8 cellular contexts compared by ENCODE assay signal in the genomic region with DNA sequence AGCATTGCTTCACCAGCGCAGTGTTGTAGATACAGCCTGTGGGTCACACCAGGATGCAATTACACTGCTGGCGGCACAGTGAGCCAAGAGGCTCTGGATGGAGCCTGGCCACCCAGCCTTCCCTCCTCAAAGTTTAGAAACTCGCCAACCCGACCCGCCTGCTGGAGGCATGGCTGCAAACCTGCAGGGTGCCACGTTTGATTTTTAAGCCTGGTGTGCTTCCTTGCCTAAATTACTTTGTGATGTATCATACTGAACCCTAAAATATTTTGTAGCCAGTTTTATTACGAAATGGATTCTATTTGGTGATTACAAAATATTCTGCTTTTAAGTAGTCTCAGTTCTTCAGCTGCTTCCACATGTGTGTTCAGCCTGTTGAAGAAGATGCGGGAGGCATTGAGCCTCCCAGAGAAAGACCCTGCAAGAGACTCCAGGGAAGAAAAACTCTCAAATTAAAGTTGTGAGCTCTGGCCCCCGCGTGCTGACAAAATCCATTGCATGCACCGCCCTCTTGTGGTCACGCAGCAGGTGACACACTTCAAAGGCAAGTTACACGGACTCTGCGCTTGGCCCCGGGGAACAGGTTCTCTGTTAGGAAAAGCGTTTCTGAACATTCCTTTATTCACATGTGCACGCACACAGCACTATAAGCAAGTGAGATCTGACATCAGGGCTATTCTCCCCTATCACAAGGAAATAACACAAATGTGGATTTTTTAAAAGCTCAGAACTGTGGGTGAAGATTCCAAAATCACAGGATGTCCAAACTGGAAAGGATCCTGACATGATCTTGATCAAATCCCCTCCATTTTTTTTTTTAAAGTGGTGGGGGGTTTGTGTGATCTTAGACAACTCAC.
DNase-seq lines count a peak whose midpoint lies in the region; ATAC-seq, FAIRE-seq and TF ChIP-seq lines count a peak whose summit lies in the region.

No MANE protein-coding gene starts in this region.

- TF ChIP-seq EP300 in HepG2 (IDR thresholded peaks at IDR 0.05; ENCODE audit: low read depth in 2 of 2, low read length in 2 of 2) (no peak), HepG2 (CRISPR knock-in tag; IDR thresholded peaks at IDR 0.05; ENCODE audit: borderline replicate concordance) (no peak)

- 19% methylated on average over 17 of the region's 17 CpGs for WGBS in HepG2 (ENCODE audit: low lambda C conversion rate)

- DNase-seq in NCI-H2029 (lab: John Stamatoyannopoulos, UW) (peak; percentile 6), NCI-H2029 treated with DMSO at 0.1 percent for 48 hours (lab: John Stamatoyannopoulos, UW) (no peak), NCI-H2107 treated with DMSO at 0.1 percent for 48 hours (lab: John Stamatoyannopoulos, UW; ENCODE audit: unreplicated experiment) (peak; percentile 8), WTC11 (ENCODE audit: low spot score) (peak; percentile 76), cerebellar cortex (ENCODE audit: low spot score) (peak; percentile 57), HepG2 (ENCODE audit: low spot score) (peak; percentile 48)
- DNase-seq in stimulated activated CD4-positive, alpha-beta T cell treated with anti-CD3 and anti-CD28 coated beads, Interleukin-4, amount 100 ng/mL, for 24 hours: peak; percentile 63

- peaks cover 2 to 52% of the 10 kb centered on the region in 2 experiments for H3K27me3 ChIP-seq in HepG2 (ENCODE audit: control insufficient read depth in 1 of 2, insufficient read depth in 2 of 2, low read length in 2 of 2)

- H3K27ac ChIP-seq in HepG2 (ENCODE audit: extremely low read length, insufficient read depth, low read length): no peak overlapping the region

- TF ChIP-seq RAD21 in HepG2 (CRISPR knock-in tag; IDR thresholded peaks at IDR 0.05): peak; percentile 78

- no peak overlapping the region for H2AFZ ChIP-seq in HepG2 (ENCODE audit: low read length)

- H3K9me3 ChIP-seq in HepG2 (ENCODE audit: low read length): no peaks in the 10 kb centered on the region

- no peak overlapping the region for H3K9ac ChIP-seq in HepG2 (ENCODE audit: insufficient read depth, low read depth, low read length)

- H3K4me1 ChIP-seq in HepG2 (ENCODE audit: insufficient read depth, low read length): no peaks in the 10 kb centered on the region

- H3K27ac Mint-ChIP-seq in WTC11: no peak overlapping the region

- intact Hi-C loops in HepG2 (cut with micrococcal nuclease; ENCODE audit: unreplicated experiment): loop anchor here (1.0 to 5.0 kb wide), 4 partner anchors 65 to 413 kb away; no protein-coding TSS in a partner anchor

- POLR2A ChIA-PET in WTC11 (lab: Charles Lee): interaction anchor here (0.6 kb wide), 1 partner anchor 79 kb away, joined by 4 read pairs; no protein-coding TSS in a partner anchor
- POLR2A ChIA-PET in HepG2 (lab: Yijun Ruan, JAX): no interaction called here

- CTCF ChIA-PET in WTC11 (lab: Charles Lee): interaction anchor here (0.6 to 2.4 kb wide), 30 partner anchors 11 to 427 kb away, joined by 3 to 18 read pairs (median 4); partner anchors contain the start of gene TWIST2
- CTCF ChIA-PET in HepG2 (lab: Yijun Ruan, JAX; ENCODE audit: low intra/inter-chr PET ratio, low total read pairs): interaction anchor here (1.2 to 3.1 kb wide), 8 partner anchors 65 to 428 kb away, joined by 3 to 20 read pairs (median 5); no protein-coding TSS in a partner anchor

- H3K9me3 Mint-ChIP-seq in WTC11: peaks cover 11% of the 10 kb centered on the region

- no peaks in the 10 kb centered on the region for H4K20me1 ChIP-seq in HepG2 (ENCODE audit: insufficient read depth, low read length)

- H3K4me3 Mint-ChIP-seq in WTC11: no peak overlapping the region

- no peaks in the 10 kb centered on the region for H3K27me3 Mint-ChIP-seq in WTC11 (ENCODE audit: low read depth)

- H3K4me3 ChIP-seq in HepG2 (replicated peaks in 1 of 3; ENCODE audit: insufficient read depth in 1 of 3, low read depth in 2 of 3, low read length in 3 of 3): no peak overlapping the region

- FAIRE-seq in HepG2 (lab: Jason Lieb, UNC): peak; percentile 77

- in situ Hi-C loops in HepG2 (cut with HindIII; ENCODE audit: extremely low pct_ligation_motif_present, low pct_unique_long_range_greater_than_20kb): loop anchor here (5.0 to 25.0 kb wide), 2 partner anchors 68 to 423 kb away; no protein-coding TSS in a partner anchor

- H3K36me3 Mint-ChIP-seq in WTC11: no peaks in the 10 kb centered on the region

- TF ChIP-seq CTCF in WTC11 (IDR thresholded peaks at IDR 0.05): peak; percentile 78
- TF ChIP-seq CTCF in HepG2 (CRISPR knock-in tag; IDR thresholded peaks at IDR 0.05): peak; percentile 95

- TF ChIP-seq POLR2A in HepG2 (IDR thresholded peaks at IDR 0.05; ENCODE audit: insufficient read depth in 1 of 2, low read depth in 2 of 2, low read length in 2 of 2): no peak

- H3K36me3 ChIP-seq in HepG2 (replicated peaks in 1 of 2; ENCODE audit: control insufficient read depth in 1 of 2, insufficient read depth in 2 of 2, low read length in 2 of 2): no peaks in the 10 kb centered on the region

- peaks cover 16% of the 10 kb centered on the region for H3K4me1 Mint-ChIP-seq in WTC11

- peak; percentile 86 for ATAC-seq in WTC11
- ATAC-seq in HepG2: peak; percentile 95
- no peak for ATAC-seq in GM18907 (IDR thresholded peaks at IDR 0.05; ENCODE audit: unreplicated experiment)

- no peaks in the 10 kb centered on the region for H3K79me2 ChIP-seq in HepG2 (ENCODE audit: insufficient read depth, low read length)

- BruUV-seq in HepG2 (replicated peaks; lab: Mats Ljungman, UMichigan): no TSS peak

- no peak overlapping the region for H3K4me2 ChIP-seq in HepG2 (ENCODE audit: low read depth, low read length)

TF ChIP-seq in WTC11, 78 proteins besides CTCF, POLR2A, EP300 and RAD21 (continues in another document):
- TF ChIP-seq, protein P1, sequence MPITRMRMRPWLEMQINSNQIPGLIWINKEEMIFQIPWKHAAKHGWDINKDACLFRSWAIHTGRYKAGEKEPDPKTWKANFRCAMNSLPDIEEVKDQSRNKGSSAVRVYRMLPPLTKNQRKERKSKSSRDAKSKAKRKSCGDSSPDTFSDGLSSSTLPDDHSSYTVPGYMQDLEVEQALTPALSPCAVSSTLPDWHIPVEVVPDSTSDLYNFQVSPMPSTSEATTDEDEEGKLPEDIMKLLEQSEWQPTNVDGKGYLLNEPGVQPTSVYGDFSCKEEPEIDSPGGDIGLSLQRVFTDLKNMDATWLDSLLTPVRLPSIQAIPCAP (CRISPR knock-in tag; IDR thresholded peaks at IDR 0.05): no peak
- TF ChIP-seq FOXP4 (CRISPR knock-in tag; IDR thresholded peaks at IDR 0.05) (no peak), TCF7 (CRISPR knock-in tag; IDR thresholded peaks at IDR 0.05; ENCODE audit: low read depth) (no peak)

TF ChIP-seq in HepG2, 621 proteins besides CTCF, POLR2A, EP300 and RAD21 (continues in another document):
- TF ChIP-seq NR1H2 (CRISPR knock-in tag; IDR thresholded peaks at IDR 0.05; ENCODE audit: borderline replicate concordance, low read depth) (no peak), RNF2 (conservative IDR thresholded peaks at IDR 0.05; ENCODE audit: low read depth) (0 out of 2 replicates have a peak, but pooled peaks have one; percentile 45), SALL1 (CRISPR knock-in tag; IDR thresholded peaks at IDR 0.05) (peak; percentile 5; the same call in 1 of the 2 replicates), SMC3 (IDR thresholded peaks at IDR 0.05; ENCODE audit: low read length) (peak; percentile 90), IKZF5 (CRISPR knock-in tag; IDR thresholded peaks at IDR 0.05) (no peak; the same call in 1 of the 2 replicates), ZNF598 (CRISPR knock-in tag; IDR thresholded peaks at IDR 0.05; ENCODE audit: borderline replicate concordance) (no peak), BHLHE40 (IDR thresholded peaks at IDR 0.05; ENCODE audit: low read length) (peak; percentile 43; the same call in 1 of the 2 replicates), ERF (CRISPR knock-in tag; IDR thresholded peaks at IDR 0.05) (0 out of 2 replicates have a peak, but pooled peaks have one; percentile 23), ESRRA (CRISPR knock-in tag; IDR thresholded peaks at IDR 0.05; ENCODE audit: low read depth) (no peak), MIER2 (CRISPR knock-in tag; IDR thresholded peaks at IDR 0.05) (peak; percentile 36; the same call in 1 of the 2 replicates), KDM3A (CRISPR knock-in tag; IDR thresholded peaks at IDR 0.05; ENCODE audit: low read depth) (0 out of 2 replicates have a peak, but pooled peaks have one; percentile 34), ZFP36L2 (CRISPR knock-in tag; IDR thresholded peaks at IDR 0.05) (no peak), MZF1 (CRISPR knock-in tag; IDR thresholded peaks at IDR 0.05; ENCODE audit: borderline replicate concordance) (no peak), ZNF616 (CRISPR knock-in tag; IDR thresholded peaks at IDR 0.05; ENCODE audit: low read depth) (no peak), SIN3A (IDR thresholded peaks at IDR 0.05; ENCODE audit: borderline replicate concordance, low read depth, low read length) (no peak), NAIF1 (CRISPR knock-in tag; IDR thresholded peaks at IDR 0.05; ENCODE audit: borderline replicate concordance) (no peak), FOXK1 (CRISPR knock-in tag; IDR thresholded peaks at IDR 0.05; ENCODE audit: borderline replicate concordance, low read depth) (peak; percentile 29; the same call in 1 of the 2 replicates), ZNF788 (CRISPR knock-in tag; IDR thresholded peaks at IDR 0.05; ENCODE audit: borderline replicate concordance) (no peak), ZNF781 (CRISPR knock-in tag; IDR thresholded peaks at IDR 0.05; ENCODE audit: borderline replicate concordance, not compliant biosample characterization) (peak; percentile 55), MTF2 (CRISPR knock-in tag; IDR thresholded peaks at IDR 0.05; ENCODE audit: borderline replicate concordance) (peak; percentile 72; the same call in 1 of the 2 replicates)
